Comparison of ENCODE assay signal across 28 cellular contexts in the genomic region with DNA sequence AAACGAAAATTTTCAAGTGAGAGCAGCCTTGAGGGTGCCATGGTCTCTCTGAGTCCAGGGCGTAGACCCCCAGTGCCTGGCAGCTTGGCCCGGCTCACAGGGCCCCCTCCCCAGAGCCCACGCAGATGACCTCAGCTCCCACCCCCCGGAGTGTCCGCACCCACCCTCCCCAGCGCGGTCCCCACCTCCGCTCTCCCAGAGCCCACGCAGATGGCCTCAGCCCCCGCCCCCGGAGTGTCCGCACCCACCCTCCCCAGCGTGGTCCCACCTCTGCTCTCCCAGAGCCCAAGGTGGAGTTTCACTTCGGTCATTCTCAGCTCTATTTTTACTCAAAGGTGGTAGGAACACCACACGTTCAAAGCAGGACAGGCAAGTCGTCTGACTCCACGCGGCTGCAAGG.
"Had no signal": no experiment of that assay in that cellular context is flagged by ENCODE, and none has a peak within 500 bp of the region (broad histone marks: within the 10 kb centered on the region; RNA-seq: fewer than 3 reads in every experiment).

No MANE protein-coding gene starts in this region.

- H3K4me1 ChIP-seq: foreskin keratinocyte, pancreas, prostate gland, uterus had no signal

- DNase-seq: activated CD4-positive, alpha-beta memory T cell treated with anti-CD3 and anti-CD28 coated beads, Interleukin-2, amount 10 ng/mL, durations not matched to agents 7 days and 5 days; activated CD4-positive, alpha-beta T cell treated with anti-CD3 and anti-CD28 coated beads, Interleukin-2, amount 10 ng/mL, durations not matched to agents 7 days and 5 days; activated CD4-positive, CD25-positive, alpha-beta regulatory T cell treated with anti-CD3 and anti-CD28 coated beads, Interleukin-2, amount 50 U/mL, for 72 hours; activated CD8-positive, alpha-beta memory T cell treated with anti-CD3 and anti-CD28 coated beads, Interleukin-2, amount 50 U/mL, for 48 hours; activated gamma-delta T cell; activated naive CD4-positive, alpha-beta T cell treated with anti-CD3 and anti-CD28 coated beads, Interleukin-2, amount 10 ng/mL, durations not matched to agents 7 days and 5 days; activated naive CD8-positive, alpha-beta T cell treated with anti-CD3 and anti-CD28 coated beads, Interleukin-2, amount 10 ng/mL, durations not matched to agents 7 days and 5 days; activated T-cell treated with anti-CD3 and anti-CD28 coated beads, Interleukin-2, amount 50 U/mL, for 24 hours; brain microvascular endothelial cell; caudate nucleus; cortex of kidney; effector memory CD8-positive, alpha-beta T cell; foreskin keratinocyte; kidney glomerular epithelial cell; left lung; mammary epithelial cell; nephron progenitor cell; pancreas; retina; stimulated activated CD4-positive, alpha-beta T cell treated with anti-CD3 and anti-CD28 coated beads, Interleukin-15, amount 100 ng/mL, for 24 hours; stimulated activated naive CD4-positive, alpha-beta T cell treated with Interleukin-2 at 50 U/mL for 16 hours; T-helper 2 cell; trophoblast cell had no signal

- H3K4me3 ChIP-seq: esophagus muscularis mucosa, left lung, pancreas, prostate gland, smooth muscle cell, thoracic aorta, uterus had no signal

- H3K36me3 ChIP-seq: brain microvascular endothelial cell, left lung, pancreas, prostate gland, thoracic aorta, uterus had no signal

- H3K27me3 ChIP-seq: brain microvascular endothelial cell, esophagus muscularis mucosa, foreskin keratinocyte, left lung, pancreas, uterus had no signal

- ATAC-seq: effector memory CD8-positive, alpha-beta T cell; foreskin keratinocyte; pancreas had no signal

- H3K9me3 ChIP-seq: esophagus muscularis mucosa, left lung, pancreas, prostate gland, thoracic aorta, uterus had no signal

- H3K27ac ChIP-seq: brain microvascular endothelial cell, foreskin keratinocyte, pancreas, prostate gland, thoracic aorta, uterus had no signal
